1 cellular context compared by ENCODE assay signal in the genomic region with DNA sequence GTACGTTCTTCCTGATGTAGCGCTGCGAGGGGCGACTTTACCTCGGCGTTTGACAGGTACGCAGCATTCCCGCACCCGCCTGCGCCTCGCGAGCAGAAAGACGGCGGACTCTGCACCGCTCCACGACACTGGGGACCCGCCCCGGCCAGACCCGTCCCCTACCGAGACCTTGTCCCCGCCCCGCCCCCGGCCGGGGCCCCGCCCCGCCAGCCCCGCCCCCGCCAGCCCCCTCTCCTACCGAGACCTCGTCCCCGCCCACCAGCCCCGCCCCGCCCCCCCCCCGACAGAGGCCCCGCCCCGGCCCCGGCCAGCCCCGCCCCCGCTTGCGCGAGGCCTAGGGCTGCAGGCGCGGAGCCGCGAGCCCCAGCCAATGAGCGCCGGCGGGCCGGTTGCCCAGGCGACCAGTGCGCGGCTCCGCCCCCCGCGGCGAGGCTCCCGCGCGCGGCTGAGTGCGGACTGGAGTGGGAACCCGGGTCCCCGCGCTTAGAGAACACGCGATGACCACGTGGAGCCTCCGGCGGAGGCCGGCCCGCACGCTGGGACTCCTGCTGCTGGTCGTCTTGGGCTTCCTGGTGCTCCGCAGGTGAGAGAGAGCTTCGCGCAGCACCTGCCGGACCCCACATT.
TF ChIP-seq lines count a peak whose summit lies in the region.

A gene with protein sequence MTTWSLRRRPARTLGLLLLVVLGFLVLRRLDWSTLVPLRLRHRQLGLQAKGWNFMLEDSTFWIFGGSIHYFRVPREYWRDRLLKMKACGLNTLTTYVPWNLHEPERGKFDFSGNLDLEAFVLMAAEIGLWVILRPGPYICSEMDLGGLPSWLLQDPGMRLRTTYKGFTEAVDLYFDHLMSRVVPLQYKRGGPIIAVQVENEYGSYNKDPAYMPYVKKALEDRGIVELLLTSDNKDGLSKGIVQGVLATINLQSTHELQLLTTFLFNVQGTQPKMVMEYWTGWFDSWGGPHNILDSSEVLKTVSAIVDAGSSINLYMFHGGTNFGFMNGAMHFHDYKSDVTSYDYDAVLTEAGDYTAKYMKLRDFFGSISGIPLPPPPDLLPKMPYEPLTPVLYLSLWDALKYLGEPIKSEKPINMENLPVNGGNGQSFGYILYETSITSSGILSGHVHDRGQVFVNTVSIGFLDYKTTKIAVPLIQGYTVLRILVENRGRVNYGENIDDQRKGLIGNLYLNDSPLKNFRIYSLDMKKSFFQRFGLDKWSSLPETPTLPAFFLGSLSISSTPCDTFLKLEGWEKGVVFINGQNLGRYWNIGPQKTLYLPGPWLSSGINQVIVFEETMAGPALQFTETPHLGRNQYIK (plus strand): TSS at position 424 of the 624 bp plus-strand sequence. CDS start 74 bp downstream, at position 498.

TF ChIP-seq in HCT116, 20 proteins besides CTCF, POLR2A, EP300 and RAD21 (continued from another document):
- TF ChIP-seq TCF7L2 (IDR thresholded peaks at IDR 0.05; ENCODE audit: borderline replicate concordance, extremely low read depth, insufficient read depth, insufficient read length), result no peak
- TF ChIP-seq SP1 (IDR thresholded peaks at IDR 0.05; ENCODE audit: low read depth), result no peak
